1 cellular context compared by ENCODE assay signal in genomic region chr4:176229645-176230044, GRCh38.
TF ChIP-seq lines count a peak whose summit lies in the region.

No MANE protein-coding gene starts in this region.

TF ChIP-seq in H1, 55 proteins besides CTCF, POLR2A, EP300 and RAD21:
- TF ChIP-seq SP1 (IDR thresholded peaks at IDR 0.05; ENCODE audit: low read depth, low read length) (no peak), USF2 (IDR thresholded peaks at IDR 0.05; ENCODE audit: low read length) (no peak), CBX5 (IDR thresholded peaks at IDR 0.05; ENCODE audit: low read depth, low read length) (no peak)
